26 cellular contexts compared by ENCODE assay signal in the genomic region with DNA sequence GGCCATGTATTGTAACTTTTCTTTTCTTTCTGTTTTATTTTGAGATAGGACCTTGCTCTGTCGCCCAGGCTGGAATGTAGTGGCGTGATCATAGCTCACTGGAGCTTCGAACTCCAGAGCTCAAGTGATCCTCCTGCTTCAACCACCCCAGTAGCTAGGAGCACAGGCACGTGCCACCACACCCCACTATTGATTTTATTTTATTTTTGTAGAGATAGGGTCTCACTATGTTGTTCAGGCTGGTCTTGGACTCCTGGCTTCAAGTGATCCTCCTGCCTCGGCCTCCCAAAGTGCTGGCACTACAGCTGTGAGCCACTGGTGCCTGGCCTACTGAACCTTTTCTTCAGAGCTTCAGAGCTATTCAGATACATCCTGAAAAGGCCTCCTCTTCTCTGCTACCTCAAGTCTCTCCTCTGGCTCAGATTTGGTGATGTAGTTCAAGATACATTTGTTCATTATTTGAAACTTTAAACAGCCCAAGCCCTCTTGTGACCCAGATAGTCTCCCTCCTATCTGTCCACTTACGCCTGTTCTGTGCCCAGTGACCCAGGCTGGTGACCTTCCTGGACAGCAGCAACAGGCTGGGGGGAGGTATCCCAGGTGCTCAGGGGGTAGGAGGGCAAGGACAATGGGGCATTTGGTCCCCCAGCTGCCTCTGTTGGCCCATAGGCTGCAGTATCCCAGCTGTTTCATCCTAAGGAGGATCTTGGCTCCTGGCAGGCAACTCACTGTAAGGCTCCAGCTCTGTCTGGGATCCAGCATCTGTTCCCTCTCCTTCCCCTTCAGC. TPM values are rescaled to one million over a fixed set of nuclear protein-coding genes. Genes with fewer than 3 reads are reported as not detected.
DNase-seq lines count a peak whose midpoint lies in the region; ATAC-seq, FAIRE-seq and TF ChIP-seq lines count a peak whose summit lies in the region.
"Had no signal": no experiment of that assay in that cellular context is flagged by ENCODE, and none has a peak within 500 bp of the region (broad histone marks: within the 10 kb centered on the region; RNA-seq: fewer than 3 reads in every experiment).

No MANE protein-coding gene starts in this region.

- H4K8ac ChIP-seq in IMR-90 (ENCODE audit: low read depth in 2 of 2, low read length in 2 of 2) (no peak overlapping the region), neuronal stem cell (ENCODE audit: low read depth, low read length) (no peak overlapping the region)

- in situ Hi-C loops in mammary epithelial cell (cut with MboI; ENCODE audit: low sequenced_read_pairs in 2 of 2) (no loop called here), IMR-90 (cut with MboI; ENCODE audit: low sequenced_read_pairs) (no loop called here)

- H3K9ac ChIP-seq in mammary epithelial cell (ENCODE audit: insufficient read depth, low read length) (no peak overlapping the region), IMR-90 (ENCODE audit: low read depth, low read length) (no peak overlapping the region), neuronal stem cell (ENCODE audit: low read depth, low read length, poor library complexity) (no peak overlapping the region)
- H3K9ac ChIP-seq: BLaER1 had no signal

- dilution Hi-C loops in mammary epithelial cell (cut with HindIII; ENCODE audit: low sequenced_read_pairs) (no loop called here), IMR-90 (cut with HindIII; ENCODE audit: low sequenced_read_pairs, unreplicated experiment) (no loop called here)

- no peak for FAIRE-seq in A549 (lab: Jason Lieb, UNC)
- FAIRE-seq: G401.6, GM12891, GM19239 had no signal

- no peaks in the 10 kb centered on the region; the same call in 1 of the 2 replicates for H3K9me1 ChIP-seq in IMR-90 (ENCODE audit: insufficient read depth, low read length)

- DNase-seq in MCF 10A (ENCODE audit: unreplicated experiment) (no peak), mammary epithelial cell (no peak), A549 (ENCODE audit: low read depth in 1 of 2, low spot score in 1 of 2) (no peak), IMR-90 (no peak), neuronal stem cell (ENCODE audit: low spot score) (no peak), NCI-H187 (lab: John Stamatoyannopoulos, UW) (no peak)
- DNase-seq: ACHN; BE2C; C1 segment of cervical spinal cord; CD4-positive, alpha-beta memory T cell; CD4-positive, CD25-positive, alpha-beta regulatory T cell; CD8-positive, alpha-beta memory T cell; COR-L47; DMS 273 treated with DMSO at 0.1 percent for 48 hours; DMS153; DMS53; DMS79 treated with DMSO at 0.1 percent for 48 hours; GF-D8 had no signal

- H3K14ac ChIP-seq in IMR-90 (replicated peaks; ENCODE audit: low read depth, low read length) = no peak overlapping the region
- no peak overlapping the region for H3K14ac ChIP-seq in neuronal stem cell (ENCODE audit: low read length)

- BruUV-seq in MCF 10A (replicated peaks; lab: Mats Ljungman, UMichigan) = no TSS peak
- no TSS peak for BruUV-seq in mammary epithelial cell (replicated peaks; lab: Mats Ljungman, UMichigan)
- BruUV-seq in IMR-90 (replicated peaks; lab: Mats Ljungman, UMichigan) = no TSS peak

- no peak for TF ChIP-seq RAD21 in A549 (conservative IDR thresholded peaks at IDR 0.05 in 1 of 2, IDR thresholded peaks at IDR 0.05 in 1 of 2)
- no peak for TF ChIP-seq RAD21 in IMR-90 (IDR thresholded peaks at IDR 0.05; ENCODE audit: low read length)

- H2BK15ac ChIP-seq in IMR-90 (ENCODE audit: low read depth, low read length) (no peak overlapping the region), neuronal stem cell (ENCODE audit: low read length) (no peak overlapping the region)

- no peak overlapping the region for H3K4me3 ChIP-seq in mammary epithelial cell (replicated peaks in 1 of 3; ENCODE audit: insufficient read depth in 1 of 3, low read depth in 2 of 3, low read length in 3 of 3)
- H3K4me3 ChIP-seq in A549 = no peak overlapping the region
- no peak overlapping the region for H3K4me3 ChIP-seq in IMR-90 (ENCODE audit: insufficient read depth, low read depth, low read length)
- no peak overlapping the region for H3K4me3 ChIP-seq in neuronal stem cell (ENCODE audit: low read length in 2 of 2)
- H3K4me3 ChIP-seq: BLaER1 had no signal

- H2BK5ac ChIP-seq in IMR-90 (ENCODE audit: low read depth, low read length, poor library complexity, severe bottlenecking) (no peak overlapping the region), neuronal stem cell (ENCODE audit: low read length) (no peak overlapping the region)

- H3K27me3 ChIP-seq in mammary epithelial cell (ENCODE audit: insufficient read depth, low read length) (no peaks in the 10 kb centered on the region), IMR-90 (ENCODE audit: control insufficient read depth, insufficient read depth, low read length) (peaks cover 9% of the 10 kb centered on the region), neuronal stem cell (ENCODE audit: control insufficient read depth in 3 of 3, insufficient read depth in 3 of 3, low read depth in 1 of 3, low read length in 3 of 3) (peaks cover 0 to 4% (median 1%) of the 10 kb centered on the region in 3 experiments)
- H3K27me3 ChIP-seq: BE2C, BLaER1 had no signal

- no peaks in the 10 kb centered on the region for H3K9me3 ChIP-seq in mammary epithelial cell (replicated peaks; ENCODE audit: insufficient read depth, low read length)
- H3K9me3 ChIP-seq in A549 = no peaks in the 10 kb centered on the region
- no peaks in the 10 kb centered on the region for H3K9me3 ChIP-seq in IMR-90 (ENCODE audit: control insufficient read depth, insufficient read depth, low read length)
- no peaks in the 10 kb centered on the region for H3K9me3 ChIP-seq in neuronal stem cell (replicated peaks in 1 of 2; ENCODE audit: control insufficient read depth in 2 of 2, insufficient read depth in 1 of 2, low read depth in 1 of 2, low read length in 2 of 2)
- H3K9me3 ChIP-seq: BE2C, BLaER1 had no signal

- no peak overlapping the region for H3K4me3 Mint-ChIP-seq in MCF 10A (ENCODE audit: unreplicated experiment)
- H3K4me3 Mint-ChIP-seq: CD14-positive monocyte; CD4-positive, alpha-beta memory T cell; CD4-positive, CD25-positive, alpha-beta regulatory T cell; CD8-positive, alpha-beta memory T cell had no signal

- no peak overlapping the region for H4K91ac ChIP-seq in IMR-90 (ENCODE audit: insufficient read depth, low read depth, low read length)
- no peak overlapping the region for H4K91ac ChIP-seq in neuronal stem cell (ENCODE audit: low read depth, low read length, poor library complexity)

- 91% methylated on average over 6 of the region's 6 CpGs for WGBS in mammary epithelial cell (ENCODE audit: low coverage, missing lambda C conversion rate)
- WGBS in A549 (ENCODE audit: missing lambda C conversion rate) = 93% methylated on average over 6 of the region's 6 CpGs
- WGBS in IMR-90 (ENCODE audit: extremely low coverage in 2 of 2, insufficient read length in 1 of 2), 2 experiments = no CpG with 5 or more reads among the region's 6 CpGs
- WGBS in neuronal stem cell (ENCODE audit: extremely low coverage in 2 of 2, insufficient read length in 2 of 2, insufficient replicate concordance in 1 of 2), 2 donors = no CpG with 5 or more reads among the region's 6 CpGs

- H3K4me1 ChIP-seq in mammary epithelial cell (ENCODE audit: insufficient read depth, low read length) = peaks cover 13% of the 10 kb centered on the region
- peaks cover 50% of the 10 kb centered on the region for H3K4me1 ChIP-seq in A549
- H3K4me1 ChIP-seq in IMR-90 (ENCODE audit: control insufficient read depth, insufficient read depth, low read length) = peaks cover 2% of the 10 kb centered on the region; the same call in 1 of the 2 replicates
- H3K4me1 ChIP-seq in neuronal stem cell (ENCODE audit: control insufficient read depth in 2 of 2, insufficient read depth in 1 of 2, low read depth in 1 of 2, low read length in 2 of 2) = peaks cover 0 to 3% of the 10 kb centered on the region in 2 donors

- intact Hi-C loops in MCF 10A (cut with micrococcal nuclease) = no loop called here
- intact Hi-C loops in mammary epithelial cell (cut with micrococcal nuclease) = no loop called here
- intact Hi-C loops in IMR-90 (cut with micrococcal nuclease) = no loop called here

- no peaks in the 10 kb centered on the region for H4K20me1 ChIP-seq in mammary epithelial cell (ENCODE audit: insufficient read depth, low read length)
- no peaks in the 10 kb centered on the region for H4K20me1 ChIP-seq in IMR-90 (ENCODE audit: insufficient read depth, low read length)
- H4K20me1 ChIP-seq: BLaER1 had no signal

- H3K4me1 Mint-ChIP-seq in MCF 10A (ENCODE audit: insufficient read depth, unreplicated experiment) = peaks cover 19% of the 10 kb centered on the region
- H3K4me1 Mint-ChIP-seq: CD14-positive monocyte; CD4-positive, alpha-beta memory T cell; CD4-positive, CD25-positive, alpha-beta regulatory T cell; CD8-positive, alpha-beta memory T cell had no signal

- H3K36me3 Mint-ChIP-seq in MCF 10A (ENCODE audit: insufficient read depth, unreplicated experiment) = no peaks in the 10 kb centered on the region
- H3K36me3 Mint-ChIP-seq: CD14-positive monocyte; CD4-positive, alpha-beta memory T cell; CD4-positive, CD25-positive, alpha-beta regulatory T cell; CD8-positive, alpha-beta memory T cell had no signal

- H3K36me3 ChIP-seq in mammary epithelial cell (ENCODE audit: insufficient read depth, low read length) (no peaks in the 10 kb centered on the region), IMR-90 (ENCODE audit: control insufficient read depth, insufficient read depth, low read length) (no peaks in the 10 kb centered on the region), neuronal stem cell (replicated peaks in 1 of 2; ENCODE audit: control insufficient read depth in 2 of 2, insufficient read depth in 2 of 2, low read length in 2 of 2) (no peaks in the 10 kb centered on the region)
- H3K36me3 ChIP-seq: BE2C, BLaER1 had no signal

- H3K4ac ChIP-seq in IMR-90 (ENCODE audit: low read depth, low read length) = no peak overlapping the region
- H3K4ac ChIP-seq in neuronal stem cell (ENCODE audit: low read length) = no peak overlapping the region

- TF ChIP-seq CTCF in MCF 10A (IDR thresholded peaks at IDR 0.05; ENCODE audit: unreplicated experiment) = no peak
- TF ChIP-seq CTCF in mammary epithelial cell (conservative IDR thresholded peaks at IDR 0.05 in 1 of 2, IDR thresholded peaks at IDR 0.05 in 1 of 2; ENCODE audit: extremely low read depth in 1 of 2, insufficient read depth in 1 of 2, low read depth in 1 of 2, low read length in 2 of 2) = no peak
- TF ChIP-seq CTCF in A549 (IDR thresholded peaks at IDR 0.05) = no peak
- TF ChIP-seq CTCF in IMR-90 (conservative IDR thresholded peaks at IDR 0.05; ENCODE audit: low read depth, low read length) = no peak

- TF ChIP-seq POLR2A in A549 (IDR thresholded peaks at IDR 0.05; ENCODE audit: low read length) = no peak
- no peak for TF ChIP-seq POLR2A in IMR-90 (IDR thresholded peaks at IDR 0.05; ENCODE audit: low read depth, low read length)

- no peaks in the 10 kb centered on the region for H3K27me3 Mint-ChIP-seq in MCF 10A (ENCODE audit: insufficient read depth, unreplicated experiment)

- POLR2A ChIA-PET in MCF 10A (lab: Yijun Ruan, JAX) (interaction anchor here (1.0 to 1.3 kb wide), 2 partner anchors 8 to 12 kb away, joined by 3 to 4 read pairs; no protein-coding TSS in a partner anchor), A549 (lab: Yijun Ruan, JAX) (no interaction called here), IMR-90 (lab: Charles Lee; ENCODE audit: unreplicated experiment) (no interaction called here)

- H2AK5ac ChIP-seq in IMR-90 (ENCODE audit: low read depth, low read length) = 0 out of 2 replicates have a peak overlapping the region, but pooled peaks have one; percentile 26
- H2AK5ac ChIP-seq in neuronal stem cell (ENCODE audit: low read depth, low read length) = no peak overlapping the region

- H2BK120ac ChIP-seq in IMR-90 (ENCODE audit: low read depth, low read length) (no peak overlapping the region), neuronal stem cell (ENCODE audit: low read depth, low read length) (no peak overlapping the region)

- no peak overlapping the region for H3K4me2 ChIP-seq in mammary epithelial cell (ENCODE audit: insufficient read depth, low read depth, low read length)
- no peak overlapping the region for H3K4me2 ChIP-seq in A549
- no peak overlapping the region for H3K4me2 ChIP-seq in IMR-90 (ENCODE audit: low read depth, low read length)
- no peak overlapping the region for H3K4me2 ChIP-seq in neuronal stem cell (ENCODE audit: insufficient read depth, low read length, poor library complexity, severe bottlenecking)
- H3K4me2 ChIP-seq: BLaER1 had no signal

- H3K27ac ChIP-seq in mammary epithelial cell (ENCODE audit: insufficient read depth, low read depth, low read length) (no peak overlapping the region), A549 (peak overlapping the region; percentile 45 to 76; a peak in 2 of 6 replicates), IMR-90 (ENCODE audit: insufficient read depth, low read length) (no peak overlapping the region), neuronal stem cell (replicated peaks; ENCODE audit: low read length) (no peak overlapping the region)
- H3K27ac ChIP-seq: 22Rv1, BLaER1 had no signal

- H2BK20ac ChIP-seq in IMR-90 (ENCODE audit: low read depth, low read length) = no peak overlapping the region

- ATAC-seq in A549 = no peak; a peak in 1 of 6 replicates
- no peak for ATAC-seq in IMR-90 (ENCODE audit: low read depth)
- ATAC-seq in GM18907 (IDR thresholded peaks at IDR 0.05; ENCODE audit: unreplicated experiment) = no peak
- ATAC-seq in GM19395 (IDR thresholded peaks at IDR 0.05; ENCODE audit: unreplicated experiment) = no peak

- no peak for TF ChIP-seq EP300 in A549 (IDR thresholded peaks at IDR 0.05)

- H2AFZ ChIP-seq in mammary epithelial cell (ENCODE audit: low read depth, low read length) (no peak overlapping the region), IMR-90 (replicated peaks; ENCODE audit: low read length, poor library complexity) (peak overlapping the region; percentile 32), neuronal stem cell (ENCODE audit: low read length) (no peak overlapping the region)

- peak overlapping the region; percentile 19 for H3K27ac Mint-ChIP-seq in MCF 10A (ENCODE audit: low read depth, unreplicated experiment)
- H3K27ac Mint-ChIP-seq: CD14-positive monocyte; CD4-positive, alpha-beta memory T cell; CD4-positive, CD25-positive, alpha-beta regulatory T cell; CD8-positive, alpha-beta memory T cell had no signal

- H3K79me1 ChIP-seq in IMR-90 (ENCODE audit: low read depth in 1 of 2, low read length in 2 of 2) (no peaks in the 10 kb centered on the region), neuronal stem cell (ENCODE audit: low read depth, low read length) (no peaks in the 10 kb centered on the region)

- CTCF ChIA-PET in MCF 10A (lab: Yijun Ruan, JAX) = interaction anchor here (0.6 kb wide), 1 partner anchor 89 kb away, joined by 3 read pairs; no protein-coding TSS in a partner anchor
- CTCF ChIA-PET in mammary epithelial cell (lab: Charles Lee; ENCODE audit: low non-redundant PET) = no interaction called here
- CTCF ChIA-PET in A549 (lab: Yijun Ruan, JAX) = interaction anchor here (1.3 kb wide), 1 partner anchor 229 kb away, joined by 3 read pairs; no protein-coding TSS in a partner anchor
- CTCF ChIA-PET in IMR-90 (lab: Yijun Ruan, JAX) = no interaction called here

- no peak overlapping the region for H3K56ac ChIP-seq in IMR-90 (ENCODE audit: extremely low read depth, insufficient read depth, low read length)

- no peak overlapping the region for H2AK9ac ChIP-seq in IMR-90 (replicated peaks; ENCODE audit: low read depth, low read length, poor library complexity)

- no peaks in the 10 kb centered on the region for H3K79me2 ChIP-seq in mammary epithelial cell (ENCODE audit: insufficient read depth, low read length)

- H2BK12ac ChIP-seq in neuronal stem cell (ENCODE audit: low read length) = no peak overlapping the region

- no peak overlapping the region for H3K23ac ChIP-seq in IMR-90 (ENCODE audit: low read depth, low read length)
- H3K23ac ChIP-seq in neuronal stem cell (ENCODE audit: low read depth, low read length, poor library complexity) = no peak overlapping the region

- H3K18ac ChIP-seq in IMR-90 (ENCODE audit: low read depth, low read length) (no peak overlapping the region), neuronal stem cell (ENCODE audit: low read length) (peak overlapping the region; percentile 70)

- no peaks in the 10 kb centered on the region for H3K9me3 Mint-ChIP-seq in MCF 10A (ENCODE audit: unreplicated experiment)
- H3K9me3 Mint-ChIP-seq: CD8-positive, alpha-beta memory T cell had no signal

- H4K5ac ChIP-seq in IMR-90 (ENCODE audit: low read depth, low read length) = no peak overlapping the region

RNA-seq across cellular contexts. Expression of gene LAMA3, which starts 38.6 kb away (rescaled TPM):
- total RNA-seq in MCF 10A (2022) (269 and 371 TPM in 2 replicates), mammary epithelial cell (1,000 to 10,000 TPM; 1,329 to 2,471 TPM), IMR-90 (2012; rRNA removed) (0.18 and 0.28 TPM in 2 replicates)
- polyA plus RNA-seq in mammary epithelial cell (1,309 TPM), A549 (2011; rRNA removed) (31.0 and 40.1 TPM in 2 replicates), A549 (2017; fragmentation: RNase III; extraction: RNeasy Plus Mini Kit Qiagen cat#74134 plus additional on column Dnase treatment) (18.2 to 24.1 TPM (median 19.4 TPM) in 3 replicates), IMR-90 (2012; rRNA removed) (0.13 and 0.19 TPM in 2 replicates)
- 2,351 TPM for polyA minus RNA-seq in mammary epithelial cell
- 9.6 and 11.6 TPM in 2 replicates for polyA plus RNA-seq in A549 (2012; cell fraction: cytosol; rRNA removed)
- 26.8 and 38.7 TPM in 2 replicates for polyA plus RNA-seq in A549 (2012; cell fraction: nucleus; rRNA removed)
- polyA minus RNA-seq in A549 (2011; rRNA and poly(A)+ RNA removed) = 41.6 and 42.2 TPM in 2 replicates
- 0.11 and 0.15 TPM in 2 replicates for polyA plus RNA-seq in IMR-90 (2012; cell fraction: cytosol; rRNA removed)
- polyA plus RNA-seq in IMR-90 (2012; cell fraction: nucleus; rRNA removed; ENCODE audit: low replicate concordance) = 0.33 and 0.57 TPM in 2 replicates
- polyA plus RNA-seq in neuronal stem cell (2013, experiment 1 of 2) = 0.20 TPM
- polyA plus RNA-seq in neuronal stem cell (2013, experiment 2 of 2) = 0.22 TPM
- total RNA-seq: CD4-positive, alpha-beta memory T cell; CD4-positive, CD25-positive, alpha-beta regulatory T cell; CD8-positive, alpha-beta memory T cell had no signal
- polyA plus RNA-seq: CD14-positive monocyte; CD4-positive, alpha-beta memory T cell had no signal

Comparison
In these comparisons a context has a peak if more than half of its experiments do, and no peak if none do; other contexts are left out.
1. CTCF ChIA-PET loops: an anchor here in MCF 10A (0.6 kb wide) and A549 (1.3 kb wide); none called in mammary epithelial cell and IMR-90.
2. H3K27ac ChIP-seq: peak in A549 (2 of 2); none in mammary epithelial cell (single experiment), IMR-90 (single experiment) and neuronal stem cell (single experiment).
3. RNA of gene LAMA3, which starts 38.6 kb away (total RNA-seq): 1,329 to 2,471 TPM in mammary epithelial cell and 269 to 371 TPM in MCF 10A; 0.18 to 0.28 TPM in IMR-90; every median in the first group is over 100 times any median in the second.